Comparison of ENCODE assay signal across 8 cellular contexts in genomic region chr5:55160493-55161209, GRCh38. TPM values are rescaled to one million over a fixed set of nuclear protein-coding genes. Genes with fewer than 3 reads are reported as not detected.
A peak's percentile ranks its signal among the peaks of the same experiment; 100 is the strongest.
DNase-seq lines count a peak whose midpoint lies in the region; ATAC-seq and TF ChIP-seq lines count a peak whose summit lies in the region.

No MANE protein-coding gene starts in this region.

- no peaks in the 10 kb centered on the region for H3K9me3 ChIP-seq in skeletal muscle satellite cell (replicated peaks; ENCODE audit: low read length)

- H3K27ac Mint-ChIP-seq in GM23338, result peak overlapping the region; percentile 99

- H3K4me1 ChIP-seq in GM23338 (ENCODE audit: insufficient read depth) (no peaks in the 10 kb centered on the region), skeletal muscle satellite cell (ENCODE audit: control insufficient read depth, insufficient read depth, low read length) (peaks cover 10% of the 10 kb centered on the region)

- H3K9ac ChIP-seq in skeletal muscle satellite cell (ENCODE audit: low read depth, low read length), result peak overlapping the region; percentile 91

- H3K9me3 Mint-ChIP-seq in GM23338, result no peaks in the 10 kb centered on the region; the same call in 2 of the 3 replicates

- peak overlapping the region; percentile 45; the same call in 1 of the 2 replicates for H3K27ac ChIP-seq in GM23338 (ENCODE audit: low read depth)

- peaks cover 22% of the 10 kb centered on the region for H3K79me2 ChIP-seq in GM23338 (replicated peaks; ENCODE audit: insufficient read depth)

- no peaks in the 10 kb centered on the region for H3K27me3 Mint-ChIP-seq in GM23338 (ENCODE audit: insufficient read depth, low read depth, poor library complexity)

- no peak for TF ChIP-seq CTCF in GM23338 (conservative IDR thresholded peaks at IDR 0.05; ENCODE audit: low read depth in 2 of 2)

- H3K4me3 Mint-ChIP-seq in GM23338, result peak overlapping the region; percentile 96

- H3K4me2 ChIP-seq in GM23338 (peak overlapping the region; percentile 78), skeletal muscle satellite cell (ENCODE audit: low read length) (peak overlapping the region; percentile 84)

- peaks cover 28% of the 10 kb centered on the region; the same call in 2 of the 3 replicates for H3K36me3 Mint-ChIP-seq in GM23338 (ENCODE audit: low read depth)

- H3K9me2 ChIP-seq in GM23338 (ENCODE audit: insufficient read depth), result no peaks in the 10 kb centered on the region

- DNase-seq in GM23338 (ENCODE audit: low spot score), result peak; percentile 70
- DNase-seq in amniotic stem cell (lab: John Stamatoyannopoulos, UW), result peak; percentile 87
- DNase-seq in hepatic stellate cell (ENCODE audit: low spot score), result peak; percentile 72
- DNase-seq in OCI-M2 (lab: John Stamatoyannopoulos, UW; ENCODE audit: unreplicated experiment), result no peak
- no peak for DNase-seq in activated T-cell treated with anti-CD3 and anti-CD28 coated beads, Interleukin-2, amount 50 U/mL, for 1 hour

- H3K4me1 Mint-ChIP-seq in GM23338, result no peaks in the 10 kb centered on the region; the same call in 2 of the 3 replicates

- H3K4me3 ChIP-seq in GM23338 (peak overlapping the region; percentile 69), skeletal muscle satellite cell (ENCODE audit: low read length) (peak overlapping the region; percentile 74)

- no peaks in the 10 kb centered on the region for H3F3A ChIP-seq in GM23338 (replicated peaks; ENCODE audit: low read depth)

- H3K36me3 ChIP-seq in GM23338 (ENCODE audit: insufficient read depth), result peaks cover 20% of the 10 kb centered on the region; the same call in 1 of the 2 replicates
- peaks cover 30% of the 10 kb centered on the region for H3K36me3 ChIP-seq in skeletal muscle satellite cell (ENCODE audit: insufficient read depth, low read length)

- no peaks in the 10 kb centered on the region for H3K27me3 ChIP-seq in GM23338 (ENCODE audit: insufficient read depth)
- H3K27me3 ChIP-seq in skeletal muscle satellite cell (ENCODE audit: control insufficient read depth, insufficient read depth, low read length), result no peaks in the 10 kb centered on the region

- ATAC-seq in GM23338, result peak; percentile 70
- no peak for ATAC-seq in GM18519 (IDR thresholded peaks at IDR 0.05; ENCODE audit: low FRiP score, unreplicated experiment)
- ATAC-seq in GM21528 (IDR thresholded peaks at IDR 0.05; ENCODE audit: low FRiP score, unreplicated experiment), result no peak

- no peak overlapping the region for H2AFZ ChIP-seq in GM23338

- H4K20me1 ChIP-seq in GM23338 (replicated peaks; ENCODE audit: insufficient read depth), result peaks cover 8% of the 10 kb centered on the region

TF ChIP-seq in GM23338, 12 proteins besides CTCF, POLR2A, EP300 and RAD21:
- TF ChIP-seq ZNF331 (CRISPR knock-in tag; IDR thresholded peaks at IDR 0.05; ENCODE audit: low read depth) (no peak), POLR2AphosphoS5 (IDR thresholded peaks at IDR 0.05; ENCODE audit: low read depth) (peak; percentile 59)

RNA-seq across cellular contexts. Expression of gene GPX8, which starts 0.7 kb away (rescaled TPM):
- 52.1 and 64.4 TPM in 2 replicates for total RNA-seq in GM23338 (2014; rRNA removed; shearing (Covaris generic))
- 59.1 and 66.1 TPM in 2 replicates for polyA plus RNA-seq in GM23338 (2016; fragmentation: Nextera tagmentation; extraction: Ambion mirVana)
- 90.8 and 98.3 TPM in 2 replicates for total RNA-seq in skeletal muscle satellite cell (2012; rRNA removed)

RNA-seq across cellular contexts. Expression of gene CDC20B, which starts 12.3 kb away (rescaled TPM):
- total RNA-seq in GM23338 (2014; rRNA removed; shearing (Covaris generic)), result not detected in 2 replicates
- polyA plus RNA-seq in GM23338 (2016; fragmentation: Nextera tagmentation; extraction: Ambion mirVana), result not detected in 2 replicates
- not detected in 2 replicates for total RNA-seq in skeletal muscle satellite cell (2012; rRNA removed)

RNA-seq across cellular contexts. Expression of gene GZMA, which starts 58.2 kb away (rescaled TPM):
- total RNA-seq in GM23338 (2014; rRNA removed; shearing (Covaris generic)), result not detected in 2 replicates
- not detected in 2 replicates for polyA plus RNA-seq in GM23338 (2016; fragmentation: Nextera tagmentation; extraction: Ambion mirVana)
- total RNA-seq in skeletal muscle satellite cell (2012; rRNA removed), result not detected in 2 replicates

Comparison
In these comparisons a context has a peak if more than half of its experiments do, and no peak if none do; other contexts are left out.
1. DNase-seq: peak in GM23338 (single experiment), amniotic stem cell (single experiment) and hepatic stellate cell (single experiment); none in OCI-M2 (single experiment) and activated T-cell treated with anti-CD3 and anti-CD28 coated beads, Interleukin-2, amount 50 U/mL, for 1 hour (single experiment).